Comparison of ENCODE assay signal across 8 cellular contexts in genomic region chr5:151773979-151774378, GRCh38. TPM values are rescaled to one million over a fixed set of nuclear protein-coding genes. Genes with fewer than 3 reads are reported as not detected.
DNase-seq lines count a peak whose midpoint lies in the region; ATAC-seq, FAIRE-seq and TF ChIP-seq lines count a peak whose summit lies in the region.

No MANE protein-coding gene starts in this region.

- no peaks in the 10 kb centered on the region for H3K9me3 Mint-ChIP-seq in activated CD4-positive, alpha-beta T cell treated with anti-CD3 and anti-CD28 coated beads for 36 hours (ENCODE audit: low read depth)
- H3K9me3 Mint-ChIP-seq in activated T-helper 1 cell treated with anti-CD3 and anti-CD28 coated beads, Interleukin-12 subunit alpha, Interleukin-12 subunit beta, Interleukin-2, Interleukin-4 antibody, amounts not matched to agents 30 ng/mL and 10 ng/mL and 1 ng/mL, durations not matched to agents 14 hours and 24 hours and 36 hours, result no peaks in the 10 kb centered on the region

- H3K36me3 Mint-ChIP-seq in activated CD4-positive, alpha-beta T cell treated with anti-CD3 and anti-CD28 coated beads for 36 hours (ENCODE audit: low read depth), result peaks cover 46% of the 10 kb centered on the region
- peaks cover 34% of the 10 kb centered on the region for H3K36me3 Mint-ChIP-seq in activated T-helper 1 cell treated with anti-CD3 and anti-CD28 coated beads, Interleukin-12 subunit alpha, Interleukin-12 subunit beta, Interleukin-2, Interleukin-4 antibody, amounts not matched to agents 30 ng/mL and 10 ng/mL and 1 ng/mL, durations not matched to agents 14 hours and 24 hours and 36 hours (ENCODE audit: low read depth)

- H3K4me1 Mint-ChIP-seq in activated CD4-positive, alpha-beta T cell treated with anti-CD3 and anti-CD28 coated beads for 36 hours, result peaks cover 53% of the 10 kb centered on the region
- peaks cover 54% of the 10 kb centered on the region for H3K4me1 Mint-ChIP-seq in activated T-helper 1 cell treated with anti-CD3 and anti-CD28 coated beads, Interleukin-12 subunit alpha, Interleukin-12 subunit beta, Interleukin-2, Interleukin-4 antibody, amounts not matched to agents 30 ng/mL and 10 ng/mL and 1 ng/mL, durations not matched to agents 14 hours and 24 hours and 36 hours (ENCODE audit: low read depth)

- peaks cover 25% of the 10 kb centered on the region for H3K4me1 ChIP-seq in iPS-20b (ENCODE audit: insufficient read depth, low read length)
- H3K4me1 ChIP-seq in testis, result peaks cover 23% of the 10 kb centered on the region

- H3K4me3 ChIP-seq in iPS-20b (ENCODE audit: low read length), result peak overlapping the region; percentile 82
- peak overlapping the region in 1 of 2 donors; percentile 85 for H3K4me3 ChIP-seq in testis

- CTCF ChIA-PET in activated CD4-positive, alpha-beta T cell treated with anti-CD3 and anti-CD28 coated beads for 36 hours (lab: Charles Lee), result interaction anchor here (0.6 to 1.8 kb wide), 6 partner anchors 9 to 369 kb away, joined by 3 to 10 read pairs (median 3); no protein-coding TSS in a partner anchor

- no peak for DNase-seq in activated CD4-positive, alpha-beta T cell treated with anti-CD3 and anti-CD28 coated beads for 36 hours
- no peak for DNase-seq in activated CD4-positive, alpha-beta T cell treated with anti-CD3 and anti-CD28 coated beads for 1 hour
- DNase-seq in activated T-helper 1 cell treated with anti-CD3 and anti-CD28 coated beads, Interleukin-12 subunit alpha, Interleukin-12 subunit beta, Interleukin-2, Interleukin-4 antibody, amounts not matched to agents 30 ng/mL and 10 ng/mL and 1 ng/mL, durations not matched to agents 14 hours and 24 hours and 36 hours (ENCODE audit: low spot score), result no peak
- no peak for DNase-seq in testis
- no peak for DNase-seq in effector CD4-positive, alpha-beta T cell
- DNase-seq in NCI-H524 (lab: John Stamatoyannopoulos, UW), result no peak
- DNase-seq in HTR-8/SVneo (ENCODE audit: insufficient read length, low spot score), result no peak

- no peak overlapping the region for H3K27ac ChIP-seq in iPS-20b (ENCODE audit: low read length)
- H3K27ac ChIP-seq in testis, result peak overlapping the region; percentile 82 to 90

- peak overlapping the region; percentile 58 for H3K27ac Mint-ChIP-seq in activated CD4-positive, alpha-beta T cell treated with anti-CD3 and anti-CD28 coated beads for 36 hours
- H3K27ac Mint-ChIP-seq in activated T-helper 1 cell treated with anti-CD3 and anti-CD28 coated beads, Interleukin-12 subunit alpha, Interleukin-12 subunit beta, Interleukin-2, Interleukin-4 antibody, amounts not matched to agents 30 ng/mL and 10 ng/mL and 1 ng/mL, durations not matched to agents 14 hours and 24 hours and 36 hours, result no peak overlapping the region

- H3K4me3 Mint-ChIP-seq in activated CD4-positive, alpha-beta T cell treated with anti-CD3 and anti-CD28 coated beads for 36 hours, result no peak overlapping the region
- peak overlapping the region; percentile 88 for H3K4me3 Mint-ChIP-seq in activated T-helper 1 cell treated with anti-CD3 and anti-CD28 coated beads, Interleukin-12 subunit alpha, Interleukin-12 subunit beta, Interleukin-2, Interleukin-4 antibody, amounts not matched to agents 30 ng/mL and 10 ng/mL and 1 ng/mL, durations not matched to agents 14 hours and 24 hours and 36 hours

- H3K9me3 ChIP-seq in iPS-20b (ENCODE audit: insufficient read depth, low read depth, low read length) (no peaks in the 10 kb centered on the region), testis (no peaks in the 10 kb centered on the region)

- intact Hi-C loops in activated CD4-positive, alpha-beta T cell treated with anti-CD3 and anti-CD28 coated beads for 36 hours (cut with DNase I, micrococcal nuclease), result loop anchor here (2.0 to 10.0 kb wide), 6 partner anchors 21 to 1769 kb away; partner anchors contain the start of genes ANXA6 (in 1 of the 2), GM2A (in 1 of the 2), HMGXB3 (in 1 of the 2) and TIGD6 (in 1 of the 2)
- intact Hi-C loops in activated T-helper 1 cell treated with anti-CD3 and anti-CD28 coated beads, Interleukin-12 subunit alpha, Interleukin-12 subunit beta, Interleukin-2, Interleukin-4 antibody, amounts not matched to agents 30 ng/mL and 10 ng/mL and 1 ng/mL, durations not matched to agents 14 hours and 24 hours and 36 hours (cut with micrococcal nuclease), result loop anchor here (2.0 to 10.0 kb wide), 7 partner anchors 13 to 1772 kb away; partner anchors contain the start of genes DCTN4, HMGXB3, IRGM and TCOF1
- intact Hi-C loops in testis (cut with DNase I; ENCODE audit: low total_unique reads), result no loop called here

- H3K9ac ChIP-seq in iPS-20b (ENCODE audit: low read depth, low read length), result peak overlapping the region; percentile 95

- no peaks in the 10 kb centered on the region for H3K27me3 ChIP-seq in iPS-20b (ENCODE audit: insufficient read depth, low read length)
- H3K27me3 ChIP-seq in testis, result no peaks in the 10 kb centered on the region

- no peak for TF ChIP-seq POLR2A in testis (IDR thresholded peaks at IDR 0.05)

- H3K27me3 Mint-ChIP-seq in activated CD4-positive, alpha-beta T cell treated with anti-CD3 and anti-CD28 coated beads for 36 hours, result no peaks in the 10 kb centered on the region
- H3K27me3 Mint-ChIP-seq in activated T-helper 1 cell treated with anti-CD3 and anti-CD28 coated beads, Interleukin-12 subunit alpha, Interleukin-12 subunit beta, Interleukin-2, Interleukin-4 antibody, amounts not matched to agents 30 ng/mL and 10 ng/mL and 1 ng/mL, durations not matched to agents 14 hours and 24 hours and 36 hours (ENCODE audit: insufficient read depth), result no peaks in the 10 kb centered on the region

- no peak for ATAC-seq in activated CD4-positive, alpha-beta T cell treated with anti-CD3 and anti-CD28 coated beads for 36 hours

- 0 to 2% methylated on average over 4 of the region's 4 CpGs for WGBS in testis, 2 donors

- no peak for FAIRE-seq in HTR-8/SVneo (lab: Jason Lieb, UNC)

- H3K36me3 ChIP-seq in iPS-20b (ENCODE audit: insufficient read depth, low read depth, low read length) (peaks cover 37% of the 10 kb centered on the region), testis (ENCODE audit: low read depth, missing control alignments) (no peaks in the 10 kb centered on the region)

- POLR2A ChIA-PET in activated CD4-positive, alpha-beta T cell treated with anti-CD3 and anti-CD28 coated beads for 36 hours (lab: Charles Lee), result interaction anchor here (0.7 to 1.0 kb wide), 2 partner anchors 19 to 458 kb away, joined by 3 to 4 read pairs; no protein-coding TSS in a partner anchor

- no peak for TF ChIP-seq CTCF in testis (IDR thresholded peaks at IDR 0.05)

RNA-seq across cellular contexts. Expression of gene G3BP1, which starts 2.2 kb away (rescaled TPM):
- 100 to 1,000 TPM; 253 to 280 TPM for total RNA-seq in activated CD4-positive, alpha-beta T cell treated with anti-CD3 and anti-CD28 coated beads for 36 hours
- total RNA-seq in activated T-helper 1 cell treated with anti-CD3 and anti-CD28 coated beads, Interleukin-12 subunit alpha, Interleukin-12 subunit beta, Interleukin-2, Interleukin-4 antibody, amounts not matched to agents 30 ng/mL and 10 ng/mL and 1 ng/mL, durations not matched to agents 14 hours and 24 hours and 36 hours, result 340 and 348 TPM in 2 replicates
- total RNA-seq in testis, result 100 to 1,000 TPM; 112 TPM
- 115 TPM for polyA plus RNA-seq in testis (ENCODE audit: insufficient read depth, low read depth, low replicate concordance)

RNA-seq across cellular contexts. Expression of gene ATOX1, which starts 15.5 kb away (rescaled TPM):
- 10 to 100 TPM; 74.8 to 85.9 TPM for total RNA-seq in activated CD4-positive, alpha-beta T cell treated with anti-CD3 and anti-CD28 coated beads for 36 hours
- total RNA-seq in activated T-helper 1 cell treated with anti-CD3 and anti-CD28 coated beads, Interleukin-12 subunit alpha, Interleukin-12 subunit beta, Interleukin-2, Interleukin-4 antibody, amounts not matched to agents 30 ng/mL and 10 ng/mL and 1 ng/mL, durations not matched to agents 14 hours and 24 hours and 36 hours, result 72.5 and 83.7 TPM in 2 replicates
- 100 to 1,000 TPM; 135 to 145 TPM for total RNA-seq in testis
- 115 TPM for polyA plus RNA-seq in testis (ENCODE audit: insufficient read depth, low read depth, low replicate concordance)
